In genomic region chr1:90713741-90714509, GRCh38 we compare ENCODE assay signal across 23 cellular contexts. TPM values are rescaled to one million over a fixed set of nuclear protein-coding genes. Genes with fewer than 3 reads are reported as not detected.
DNase-seq lines count a peak whose midpoint lies in the region; ATAC-seq and TF ChIP-seq lines count a peak whose summit lies in the region.
"Had no signal": no experiment of that assay in that cellular context is flagged by ENCODE, and none has a peak within 500 bp of the region (broad histone marks: within the 10 kb centered on the region; RNA-seq: fewer than 3 reads in every experiment).

No MANE protein-coding gene starts in this region.

- TF ChIP-seq RAD21 in SK-N-SH (IDR thresholded peaks at IDR 0.05; ENCODE audit: low read length), result no peak

- WGBS in SK-N-SH (ENCODE audit: low lambda C conversion rate), result 7% methylated on average over 10 of the region's 15 CpGs

- H3K4me1 ChIP-seq in SK-N-SH (ENCODE audit: control insufficient read depth in 1 of 2, insufficient read depth in 2 of 2, low read depth in 1 of 2, low read length in 1 of 2) (no peaks in the 10 kb centered on the region; a peak in 1 of 4 replicates), iPS-15b (ENCODE audit: control insufficient read depth, insufficient read depth, low read length) (peaks cover 7% of the 10 kb centered on the region)
- H3K4me1 ChIP-seq: Caco-2 had no signal

- no peaks in the 10 kb centered on the region for H3K36me3 Mint-ChIP-seq in WTC11
- H3K36me3 Mint-ChIP-seq in type B pancreatic cell, result peaks cover 4% of the 10 kb centered on the region

- H3K4me3 Mint-ChIP-seq in WTC11 (peak overlapping the region; percentile 11; the same call in 1 of the 2 replicates), type B pancreatic cell (peak overlapping the region; percentile 78)
- H3K4me3 Mint-ChIP-seq: activated CD4-positive, alpha-beta T cell treated with anti-CD3 and anti-CD28 coated beads, Interleukin-2, amount 10 ng/mL, durations not matched to agents 7 days and 5 days had no signal

- H3K4me3 ChIP-seq in SK-N-SH (ENCODE audit: low read depth in 2 of 2, low read length in 1 of 2), result no peak overlapping the region
- H3K4me3 ChIP-seq in iPS-15b (ENCODE audit: low read depth, low read length), result peak overlapping the region; percentile 27
- H3K4me3 ChIP-seq: body of pancreas, uterus had no signal

- CTCF ChIA-PET in SK-N-SH (lab: Yijun Ruan, JAX), result interaction anchor here (1.8 to 1.9 kb wide), 2 partner anchors 8 to 15 kb away, joined by 6 to 11 read pairs; no protein-coding TSS in a partner anchor
- CTCF ChIA-PET in WTC11 (lab: Charles Lee), result interaction anchor here (0.6 to 4.1 kb wide), 9 partner anchors 9 to 454 kb away, joined by 3 to 28 read pairs (median 6); no protein-coding TSS in a partner anchor

- no peaks in the 10 kb centered on the region for H4K20me1 ChIP-seq in SK-N-SH (ENCODE audit: insufficient read depth)

- H3F3A ChIP-seq in SK-N-SH (replicated peaks; ENCODE audit: insufficient read depth), result no peaks in the 10 kb centered on the region

- H3K27ac Mint-ChIP-seq in WTC11 (no peak overlapping the region), type B pancreatic cell (peak overlapping the region; percentile 66)
- H3K27ac Mint-ChIP-seq: activated CD4-positive, alpha-beta T cell treated with anti-CD3 and anti-CD28 coated beads, Interleukin-2, amount 10 ng/mL, durations not matched to agents 7 days and 5 days; activated T-helper 2 cell treated with anti-CD3 and anti-CD28 coated beads, Interferon-gamma antibody, Interleukin-2, Interleukin-4, amounts not matched to agents 10 μg/mL and 5 μg/mL and 100 μg/mL, durations not matched to agents 14 hours and 24 hours and 36 hours had no signal

- H3K27me3 ChIP-seq in SK-N-SH (ENCODE audit: insufficient read depth) (peaks cover 90% of the 10 kb centered on the region), iPS-15b (ENCODE audit: control insufficient read depth, insufficient read depth, low read length) (peaks cover 97% of the 10 kb centered on the region)

- H3K9ac ChIP-seq in SK-N-SH, result no peak overlapping the region
- H3K9ac ChIP-seq in iPS-15b (ENCODE audit: low read depth, low read length), result no peak overlapping the region

- DNase-seq in SK-N-SH (no peak), WTC11 (ENCODE audit: low spot score) (no peak), type B pancreatic cell (ENCODE audit: extremely low spot score, unreplicated experiment) (no peak), SW480 (ENCODE audit: low spot score) (no peak), NCI-H1417 treated with DMSO at 0.1 percent for 48 hours (lab: John Stamatoyannopoulos, UW) (no peak), T-helper 2 cell (no peak)
- DNase-seq: activated CD4-positive, alpha-beta T cell treated with anti-CD3 and anti-CD28 coated beads, Interleukin-2, amount 10 ng/mL, durations not matched to agents 7 days and 5 days; body of pancreas; Caco-2; cortex of kidney; NCI-H1105; NCI-H2107; NCI-H510A treated with DMSO at 0.1 percent for 48 hours; stimulated activated CD4-positive, alpha-beta T cell treated with anti-CD3 and anti-CD28 coated beads, Interleukin-4, amount 100 ng/mL, for 24 hours; uterus had no signal

- ATAC-seq in SK-N-SH treated with all-trans-retinoic acid at 6 μM for 48 hours (peak; percentile 22), WTC11 (peak; percentile 6)
- ATAC-seq: body of pancreas had no signal

- H2AFZ ChIP-seq in SK-N-SH (ENCODE audit: low read depth), result no peak overlapping the region

- no peaks in the 10 kb centered on the region for H3K9me3 ChIP-seq in SK-N-SH
- no peaks in the 10 kb centered on the region for H3K9me3 ChIP-seq in iPS-15b (ENCODE audit: control insufficient read depth, insufficient read depth, low read length)
- H3K9me3 ChIP-seq: body of pancreas, Caco-2, neutrophil, uterus had no signal

- no peak overlapping the region for H3K27ac ChIP-seq in SK-N-SH (ENCODE audit: low read depth in 2 of 2, low read length in 1 of 2)
- H3K27ac ChIP-seq: body of pancreas, neutrophil, uterus had no signal

- no peaks in the 10 kb centered on the region for H3K79me2 ChIP-seq in SK-N-SH (ENCODE audit: insufficient read depth)

- no peak for TF ChIP-seq EP300 in SK-N-SH (IDR thresholded peaks at IDR 0.05; ENCODE audit: borderline replicate concordance in 1 of 2, low read depth in 1 of 2, low read length in 1 of 2)

- H3K9me3 Mint-ChIP-seq in WTC11, result no peaks in the 10 kb centered on the region
- H3K9me3 Mint-ChIP-seq in type B pancreatic cell, result no peaks in the 10 kb centered on the region
- H3K9me3 Mint-ChIP-seq: activated CD4-positive, alpha-beta T cell treated with anti-CD3 and anti-CD28 coated beads, Interleukin-2, amount 10 ng/mL, durations not matched to agents 7 days and 5 days; activated T-helper 2 cell treated with anti-CD3 and anti-CD28 coated beads, Interferon-gamma antibody, Interleukin-2, Interleukin-4, amounts not matched to agents 10 μg/mL and 5 μg/mL and 100 μg/mL, durations not matched to agents 14 hours and 24 hours and 36 hours had no signal

- H3K4me2 ChIP-seq in SK-N-SH, result no peak overlapping the region

- no peak for TF ChIP-seq CTCF in SK-N-SH (IDR thresholded peaks at IDR 0.05)
- no peak for TF ChIP-seq CTCF in WTC11 (IDR thresholded peaks at IDR 0.05)
- no peak for TF ChIP-seq CTCF in type B pancreatic cell (conservative IDR thresholded peaks at IDR 0.05)

- H3K27me3 Mint-ChIP-seq in WTC11 (ENCODE audit: low read depth) (peaks cover 99% of the 10 kb centered on the region), type B pancreatic cell (peaks cover 94% of the 10 kb centered on the region)

- POLR2A ChIA-PET in SK-N-SH (lab: Yijun Ruan, JAX) (no interaction called here), WTC11 (lab: Charles Lee) (no interaction called here)

- H3K36me3 ChIP-seq in SK-N-SH (replicated peaks in 1 of 2; ENCODE audit: control insufficient read depth in 1 of 2, insufficient read depth in 2 of 2, low read length in 1 of 2) (no peaks in the 10 kb centered on the region), iPS-15b (ENCODE audit: control insufficient read depth, insufficient read depth, low read length) (no peaks in the 10 kb centered on the region)
- H3K36me3 ChIP-seq: neutrophil, uterus had no signal

- no peaks in the 10 kb centered on the region for H3K9me2 ChIP-seq in SK-N-SH

- peaks cover 73% of the 10 kb centered on the region for H3K4me1 Mint-ChIP-seq in WTC11
- peaks cover 7% of the 10 kb centered on the region for H3K4me1 Mint-ChIP-seq in type B pancreatic cell (ENCODE audit: unreplicated experiment)

TF ChIP-seq in SK-N-SH treated with all-trans-retinoic acid at 6 μM for 48 hours, 23 proteins besides CTCF, POLR2A, EP300 and RAD21 (continues in another document):
- TF ChIP-seq ZNF565 (CRISPR knock-in tag; conservative IDR thresholded peaks at IDR 0.05; ENCODE audit: low read depth) (no peak), ZC3H10 (CRISPR knock-in tag; IDR thresholded peaks at IDR 0.05) (no peak), ZFP30 (CRISPR knock-in tag; IDR thresholded peaks at IDR 0.05) (no peak), PPARA (CRISPR knock-in tag; IDR thresholded peaks at IDR 0.05; ENCODE audit: borderline replicate concordance) (no peak), TCF4 (CRISPR knock-in tag; IDR thresholded peaks at IDR 0.05; ENCODE audit: borderline replicate concordance) (no peak)

TF ChIP-seq in SK-N-SH, 30 proteins besides CTCF, POLR2A, EP300 and RAD21 (continues in another document):
- TF ChIP-seq GATA2 (CRISPR knock-in tag; IDR thresholded peaks at IDR 0.05) (no peak), USF1 (IDR thresholded peaks at IDR 0.05; ENCODE audit: borderline replicate concordance, low read depth) (no peak), SIN3A (IDR thresholded peaks at IDR 0.05; ENCODE audit: borderline replicate concordance, low read depth, low read length) (no peak), SMC3 (IDR thresholded peaks at IDR 0.05; ENCODE audit: low read depth, low read length) (no peak), FOSL2 (IDR thresholded peaks at IDR 0.05; ENCODE audit: borderline replicate concordance, low read depth) (no peak), CHD2 (IDR thresholded peaks at IDR 0.05; ENCODE audit: low read length, partially characterized antibody) (no peak)

TF ChIP-seq in WTC11, 78 proteins besides CTCF, POLR2A, EP300 and RAD21 (continues in another document):
- TF ChIP-seq ZBTB21 (CRISPR knock-in tag; IDR thresholded peaks at IDR 0.05; ENCODE audit: borderline replicate concordance) (no peak), TCF7 (CRISPR knock-in tag; IDR thresholded peaks at IDR 0.05; ENCODE audit: low read depth) (no peak), FOXP1 (CRISPR knock-in tag; IDR thresholded peaks at IDR 0.05; ENCODE audit: borderline replicate concordance) (no peak), ZNF263 (CRISPR knock-in tag; IDR thresholded peaks at IDR 0.05; ENCODE audit: low read depth) (no peak), ZNF219 (CRISPR knock-in tag; IDR thresholded peaks at IDR 0.05; ENCODE audit: borderline replicate concordance) (no peak), ZNF281 (CRISPR knock-in tag; IDR thresholded peaks at IDR 0.05) (no peak), ZMAT4 (CRISPR knock-in tag; IDR thresholded peaks at IDR 0.05) (no peak), MYBL2 (CRISPR knock-in tag; IDR thresholded peaks at IDR 0.05) (no peak)

RNA-seq across cellular contexts. Expression of gene BARHL2, which starts 3.2 kb away (rescaled TPM):
- polyA plus RNA-seq in SK-N-SH (2012; rRNA removed), result not detected in 2 replicates
- not detected in 2 replicates for polyA plus RNA-seq in SK-N-SH (2012; cell fraction: cytosol; rRNA removed)
- polyA plus RNA-seq in SK-N-SH (2012; cell fraction: nucleus; rRNA removed), result not detected in 2 replicates
- total RNA-seq in WTC11 (2021), result not detected in 3 replicates
- total RNA-seq in type B pancreatic cell (ENCODE audit: low replicate concordance), result 14.8 TPM in 1 of 2 replicates, not detected in the other
- total RNA-seq: A172; activated CD4-positive, alpha-beta T cell treated with anti-CD3 and anti-CD28 coated beads, Interleukin-2, amount 10 ng/mL, durations not matched to agents 7 days and 5 days; activated T-helper 2 cell treated with anti-CD3 and anti-CD28 coated beads, Interferon-gamma antibody, Interleukin-2, Interleukin-4, amounts not matched to agents 10 μg/mL and 5 μg/mL and 100 μg/mL, durations not matched to agents 14 hours and 24 hours and 36 hours; body of pancreas; Caco-2; lower leg skin; mucosa of gallbladder; uterus had no signal
- polyA plus RNA-seq: BJ had no signal
